ENCODE assay signal across 21 cellular contexts in the genomic region with DNA sequence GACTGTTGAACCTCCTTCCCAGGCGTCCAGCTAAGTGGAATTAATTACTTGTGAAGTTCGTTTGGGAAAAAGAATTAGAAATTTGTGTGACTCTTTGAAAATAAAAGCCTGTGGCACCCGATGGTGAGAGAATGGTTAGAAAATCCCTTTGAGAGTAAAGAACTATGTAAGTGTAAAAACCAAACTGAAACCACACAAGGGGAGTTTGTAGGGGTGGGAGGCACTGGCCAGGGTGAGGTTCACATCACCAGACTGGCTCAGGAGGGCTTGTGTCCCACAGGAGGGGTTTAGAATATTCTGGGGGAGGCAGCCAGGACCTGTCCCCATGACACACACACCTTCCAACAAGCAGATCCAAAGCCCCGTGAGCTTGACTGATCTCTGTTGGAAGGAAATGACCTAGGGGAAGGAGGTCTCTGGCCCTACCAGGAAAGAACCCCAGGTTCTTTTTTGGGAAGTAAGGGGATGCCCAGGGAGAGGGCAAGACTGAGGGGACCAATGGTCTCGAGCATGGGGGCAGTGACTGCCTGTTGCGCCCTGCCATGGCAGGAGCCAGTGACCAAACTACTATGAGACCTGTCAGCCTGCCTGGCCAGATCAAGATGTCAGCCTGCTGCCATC. TPM values are rescaled to one million over a fixed set of nuclear protein-coding genes. Genes with fewer than 3 reads are reported as not detected.
DNase-seq lines count a peak whose midpoint lies in the region; ATAC-seq and TF ChIP-seq lines count a peak whose summit lies in the region.
"Had no signal": no experiment of that assay in that cellular context is flagged by ENCODE, and none has a peak within 500 bp of the region (broad histone marks: within the 10 kb centered on the region; RNA-seq: fewer than 3 reads in every experiment).

No MANE protein-coding gene starts in this region.

- CTCF ChIA-PET in activated CD4-positive, alpha-beta memory T cell treated with anti-CD3 and anti-CD28 coated beads for 36 hours (lab: Charles Lee), result no interaction called here

- H3K9me3 Mint-ChIP-seq in activated T-cell treated with anti-CD3 and anti-CD28 coated beads, Interleukin-2, amount 50 U/mL, for 72 hours, result no peaks in the 10 kb centered on the region
- no peaks in the 10 kb centered on the region for H3K9me3 Mint-ChIP-seq in activated T-cell treated with anti-CD3 and anti-CD28 coated beads, Interleukin-2, amount 50 U/mL, for 4 hours
- no peaks in the 10 kb centered on the region for H3K9me3 Mint-ChIP-seq in activated CD4-positive, alpha-beta memory T cell treated with anti-CD3 and anti-CD28 coated beads for 36 hours
- H3K9me3 Mint-ChIP-seq in stimulated activated naive CD8-positive, alpha-beta T cell treated with anti-CD3 and anti-CD28 coated beads, Interleukin-15, amount 100 ng/mL, for 72 hours, result no peaks in the 10 kb centered on the region
- H3K9me3 Mint-ChIP-seq: WTC11 had no signal

- intact Hi-C loops in activated CD4-positive, alpha-beta memory T cell treated with anti-CD3 and anti-CD28 coated beads for 36 hours (cut with micrococcal nuclease), result loop anchor here (5.0 kb wide), 1 partner anchor 348 kb away; no protein-coding TSS in a partner anchor

- no peak overlapping the region for H2AFZ ChIP-seq in smooth muscle cell (ENCODE audit: low read depth)
- H2AFZ ChIP-seq: GM23248 had no signal

- peaks cover 0 to 6% of the 10 kb centered on the region in 2 donors for H3K36me3 Mint-ChIP-seq in activated T-cell treated with anti-CD3 and anti-CD28 coated beads, Interleukin-2, amount 50 U/mL, for 72 hours (ENCODE audit: insufficient read depth in 2 of 2)
- peaks cover 4% of the 10 kb centered on the region for H3K36me3 Mint-ChIP-seq in activated T-cell treated with anti-CD3 and anti-CD28 coated beads, Interleukin-2, amount 50 U/mL, for 4 hours (ENCODE audit: insufficient read depth)
- peaks cover 15% of the 10 kb centered on the region for H3K36me3 Mint-ChIP-seq in activated CD4-positive, alpha-beta memory T cell treated with anti-CD3 and anti-CD28 coated beads for 36 hours

- TF ChIP-seq CTCF in smooth muscle cell (IDR thresholded peaks at IDR 0.05; ENCODE audit: borderline replicate concordance, insufficient read depth, poor library complexity, severe bottlenecking), result no peak

- no peak overlapping the region for H3K27ac ChIP-seq in smooth muscle cell (ENCODE audit: low read depth)
- H3K27ac ChIP-seq: epithelial cell of prostate, GM23248, sigmoid colon had no signal

- peak in 1 of 2 donors; percentile 39 for DNase-seq in activated T-cell treated with anti-CD3 and anti-CD28 coated beads, Interleukin-2, amount 50 U/mL, for 72 hours
- DNase-seq in activated T-cell treated with anti-CD3 and anti-CD28 coated beads, Interleukin-2, amount 50 U/mL, for 4 hours, result no peak
- DNase-seq in activated CD4-positive, alpha-beta memory T cell treated with anti-CD3 and anti-CD28 coated beads for 36 hours, result peak; percentile 37
- DNase-seq in stimulated activated naive CD8-positive, alpha-beta T cell treated with anti-CD3 and anti-CD28 coated beads, Interleukin-15, amount 100 ng/mL, for 72 hours, result peak in 1 of 2 donors; percentile 49
- DNase-seq in NCI-H2227 treated with DMSO at 0.1 percent for 48 hours (lab: John Stamatoyannopoulos, UW) (no peak), OCI-M2 (lab: John Stamatoyannopoulos, UW; ENCODE audit: unreplicated experiment) (no peak), smooth muscle cell (lab: John Stamatoyannopoulos, UW; ENCODE audit: unreplicated experiment) (no peak)
- DNase-seq: amniotic stem cell; GDM1; GM23248; Karpas-422; NCI-H1694; NCI-H510A; nucleus accumbens; OCI-M1; sigmoid colon; stimulated activated naive CD4-positive, alpha-beta T cell had no signal

- no peaks in the 10 kb centered on the region for H3K27me3 ChIP-seq in smooth muscle cell (ENCODE audit: low read depth)

- POLR2A ChIA-PET in activated CD4-positive, alpha-beta memory T cell treated with anti-CD3 and anti-CD28 coated beads for 36 hours (lab: Charles Lee), result interaction anchor here (0.9 to 1.5 kb wide), 2 partner anchors 14 to 17 kb away, joined by 3 to 5 read pairs; no protein-coding TSS in a partner anchor

- no peaks in the 10 kb centered on the region for H3K79me2 ChIP-seq in smooth muscle cell (ENCODE audit: low read depth)

- WGBS in smooth muscle cell (ENCODE audit: low lambda C conversion rate), result 94% methylated on average over 6 of the region's 6 CpGs

- no peak overlapping the region for H3K4me2 ChIP-seq in smooth muscle cell

- no peaks in the 10 kb centered on the region for H4K20me1 ChIP-seq in smooth muscle cell (ENCODE audit: low read depth)

- no peak for ATAC-seq in activated T-cell treated with anti-CD3 and anti-CD28 coated beads, Interleukin-2, amount 50 U/mL, for 72 hours (replicated peaks in 1 of 2)
- no peak for ATAC-seq in activated T-cell treated with anti-CD3 and anti-CD28 coated beads, Interleukin-2, amount 50 U/mL, for 4 hours
- ATAC-seq in GM21723 (IDR thresholded peaks at IDR 0.05; ENCODE audit: unreplicated experiment), result peak; percentile 36
- peak; percentile 27 for ATAC-seq in stimulated activated naive CD8-positive, alpha-beta T cell treated with anti-CD3 and anti-CD28 coated beads, Interleukin-15, amount 100 ng/mL, for 72 hours
- ATAC-seq: WTC11 had no signal

- H3K4me1 Mint-ChIP-seq in activated T-cell treated with anti-CD3 and anti-CD28 coated beads, Interleukin-2, amount 50 U/mL, for 72 hours (ENCODE audit: low read depth), result peaks cover 62% of the 10 kb centered on the region
- H3K4me1 Mint-ChIP-seq in activated T-cell treated with anti-CD3 and anti-CD28 coated beads, Interleukin-2, amount 50 U/mL, for 4 hours (ENCODE audit: low read depth), result peaks cover 28% of the 10 kb centered on the region
- H3K4me1 Mint-ChIP-seq in activated CD4-positive, alpha-beta memory T cell treated with anti-CD3 and anti-CD28 coated beads for 36 hours (ENCODE audit: low read depth), result peaks cover 32% of the 10 kb centered on the region
- H3K4me1 Mint-ChIP-seq in stimulated activated naive CD8-positive, alpha-beta T cell treated with anti-CD3 and anti-CD28 coated beads, Interleukin-15, amount 100 ng/mL, for 72 hours, result peaks cover 70% of the 10 kb centered on the region

- H3K4me3 ChIP-seq in smooth muscle cell, result no peak overlapping the region
- H3K4me3 ChIP-seq: GM23248, sigmoid colon had no signal

- no peak overlapping the region for H3K9ac ChIP-seq in smooth muscle cell (ENCODE audit: low read depth)
- H3K9ac ChIP-seq: GM23248 had no signal

- peak overlapping the region; percentile 15 to 43 for H3K4me3 Mint-ChIP-seq in activated T-cell treated with anti-CD3 and anti-CD28 coated beads, Interleukin-2, amount 50 U/mL, for 72 hours
- H3K4me3 Mint-ChIP-seq in activated T-cell treated with anti-CD3 and anti-CD28 coated beads, Interleukin-2, amount 50 U/mL, for 4 hours, result no peak overlapping the region
- no peak overlapping the region for H3K4me3 Mint-ChIP-seq in activated CD4-positive, alpha-beta memory T cell treated with anti-CD3 and anti-CD28 coated beads for 36 hours
- peak overlapping the region; percentile 7 to 51 for H3K4me3 Mint-ChIP-seq in stimulated activated naive CD8-positive, alpha-beta T cell treated with anti-CD3 and anti-CD28 coated beads, Interleukin-15, amount 100 ng/mL, for 72 hours
- H3K4me3 Mint-ChIP-seq: WTC11 had no signal

- H3K36me3 ChIP-seq in smooth muscle cell (ENCODE audit: low read depth), result no peaks in the 10 kb centered on the region
- H3K36me3 ChIP-seq: sigmoid colon had no signal

- no peaks in the 10 kb centered on the region for H3K27me3 Mint-ChIP-seq in activated T-cell treated with anti-CD3 and anti-CD28 coated beads, Interleukin-2, amount 50 U/mL, for 72 hours (ENCODE audit: low read depth)
- no peaks in the 10 kb centered on the region for H3K27me3 Mint-ChIP-seq in activated T-cell treated with anti-CD3 and anti-CD28 coated beads, Interleukin-2, amount 50 U/mL, for 4 hours (ENCODE audit: low read depth)
- no peaks in the 10 kb centered on the region for H3K27me3 Mint-ChIP-seq in activated CD4-positive, alpha-beta memory T cell treated with anti-CD3 and anti-CD28 coated beads for 36 hours
- no peaks in the 10 kb centered on the region for H3K27me3 Mint-ChIP-seq in stimulated activated naive CD8-positive, alpha-beta T cell treated with anti-CD3 and anti-CD28 coated beads, Interleukin-15, amount 100 ng/mL, for 72 hours

- no peaks in the 10 kb centered on the region for H3K9me3 ChIP-seq in smooth muscle cell (replicated peaks; ENCODE audit: low read depth)
- H3K9me3 ChIP-seq: sigmoid colon had no signal

- H3F3A ChIP-seq in smooth muscle cell (ENCODE audit: low read depth), result peaks cover 4% of the 10 kb centered on the region

- peaks cover 6% of the 10 kb centered on the region for H3K4me1 ChIP-seq in smooth muscle cell (ENCODE audit: low read depth)

- H3K27ac Mint-ChIP-seq in activated T-cell treated with anti-CD3 and anti-CD28 coated beads, Interleukin-2, amount 50 U/mL, for 72 hours, result peak overlapping the region; percentile 10
- H3K27ac Mint-ChIP-seq in activated CD4-positive, alpha-beta memory T cell treated with anti-CD3 and anti-CD28 coated beads for 36 hours, result peak overlapping the region; percentile 50
- peak overlapping the region; percentile 21 to 26 for H3K27ac Mint-ChIP-seq in stimulated activated naive CD8-positive, alpha-beta T cell treated with anti-CD3 and anti-CD28 coated beads, Interleukin-15, amount 100 ng/mL, for 72 hours
- H3K27ac Mint-ChIP-seq: WTC11 had no signal

RNA-seq across cellular contexts. Expression of a gene that starts 4.3 kb away (rescaled TPM):
- total RNA-seq in activated T-cell treated with anti-CD3 and anti-CD28 coated beads, Interleukin-2, amount 50 U/mL, for 72 hours, result 1 to 10 TPM; 3.3 to 3.5 TPM
- total RNA-seq in activated T-cell treated with anti-CD3 and anti-CD28 coated beads, Interleukin-2, amount 50 U/mL, for 4 hours, result 1 to 10 TPM; 2.4 to 3.6 (median 2.6) TPM
- 1 to 10 TPM; 3.7 to 5.2 TPM for total RNA-seq in activated CD4-positive, alpha-beta memory T cell treated with anti-CD3 and anti-CD28 coated beads for 36 hours
- total RNA-seq in smooth muscle cell, result 2.0 and 4.0 TPM in 2 replicates
- polyA plus RNA-seq in smooth muscle cell, result 2.2 and 2.6 TPM in 2 replicates

RNA-seq across cellular contexts. Expression of a gene that starts 4.7 kb away (rescaled TPM):
- total RNA-seq in activated T-cell treated with anti-CD3 and anti-CD28 coated beads, Interleukin-2, amount 50 U/mL, for 72 hours, result 1 to 10 TPM; 3.1 to 4.6 TPM
- total RNA-seq in activated T-cell treated with anti-CD3 and anti-CD28 coated beads, Interleukin-2, amount 50 U/mL, for 4 hours, result 1 to 10 TPM; 2.2 to 4.8 (median 4.1) TPM
- 1 to 10 TPM; 3.8 to 3.9 TPM for total RNA-seq in activated CD4-positive, alpha-beta memory T cell treated with anti-CD3 and anti-CD28 coated beads for 36 hours
- 0.90 and 1.2 TPM in 2 replicates for total RNA-seq in smooth muscle cell
- polyA plus RNA-seq in smooth muscle cell, result 3.8 and 5.7 TPM in 2 replicates

RNA-seq across cellular contexts. Expression of a gene that starts 9.9 kb away (rescaled TPM):
- 10 to 100 TPM; 19.7 to 27.3 TPM for total RNA-seq in activated T-cell treated with anti-CD3 and anti-CD28 coated beads, Interleukin-2, amount 50 U/mL, for 72 hours
- total RNA-seq in activated T-cell treated with anti-CD3 and anti-CD28 coated beads, Interleukin-2, amount 50 U/mL, for 4 hours, result 1 to 10 TPM; 1.8 to 5.0 (median 2.5) TPM
- total RNA-seq in activated CD4-positive, alpha-beta memory T cell treated with anti-CD3 and anti-CD28 coated beads for 36 hours, result 10 to 100 TPM; 24.0 to 26.3 TPM
- not detected in 2 replicates for total RNA-seq in smooth muscle cell
- polyA plus RNA-seq in smooth muscle cell, result 0.19 TPM in 1 of 2 replicates, not detected in the other
- total RNA-seq: GM23248 had no signal
- polyA plus RNA-seq: GM23248 had no signal

RNA-seq across cellular contexts. Expression of a gene that starts 16.5 kb away (rescaled TPM):
- total RNA-seq in activated T-cell treated with anti-CD3 and anti-CD28 coated beads, Interleukin-2, amount 50 U/mL, for 72 hours, result 1 to 10 TPM; 1.9 to 2.8 TPM
- not detected for total RNA-seq in activated T-cell treated with anti-CD3 and anti-CD28 coated beads, Interleukin-2, amount 50 U/mL, for 4 hours
- 1 to 10 TPM; 1.0 to 1.4 TPM for total RNA-seq in activated CD4-positive, alpha-beta memory T cell treated with anti-CD3 and anti-CD28 coated beads for 36 hours
- not detected in 2 replicates for total RNA-seq in smooth muscle cell
- 0.22 and 0.35 TPM in 2 replicates for polyA plus RNA-seq in smooth muscle cell
- total RNA-seq: GM23248, mesenteric fat pad, sigmoid colon, WTC11 had no signal

RNA-seq across cellular contexts. Expression of a gene that starts 39.7 kb away (rescaled TPM):
- 10 to 100 TPM; 46.1 to 73.7 TPM for total RNA-seq in activated T-cell treated with anti-CD3 and anti-CD28 coated beads, Interleukin-2, amount 50 U/mL, for 72 hours
- 10 to 100 TPM; 22.7 to 32.8 (median 26.2) TPM for total RNA-seq in activated T-cell treated with anti-CD3 and anti-CD28 coated beads, Interleukin-2, amount 50 U/mL, for 4 hours
- total RNA-seq in activated CD4-positive, alpha-beta memory T cell treated with anti-CD3 and anti-CD28 coated beads for 36 hours, result 10 to 100 TPM; 54.1 to 56.0 TPM
- total RNA-seq in smooth muscle cell, result 6.3 and 16.9 TPM in 2 replicates
- 9.6 and 15.4 TPM in 2 replicates for polyA plus RNA-seq in smooth muscle cell

Comparison
In these comparisons a context has a peak if more than half of its experiments do, and no peak if none do; other contexts are left out.
1. H3K4me3 Mint-ChIP-seq: peak in activated T-cell treated with anti-CD3 and anti-CD28 coated beads, Interleukin-2, amount 50 U/mL, for 72 hours (2 of 2) and stimulated activated naive CD8-positive, alpha-beta T cell treated with anti-CD3 and anti-CD28 coated beads, Interleukin-15, amount 100 ng/mL, for 72 hours (2 of 2); none in activated T-cell treated with anti-CD3 and anti-CD28 coated beads, Interleukin-2, amount 50 U/mL, for 4 hours (single experiment) and activated CD4-positive, alpha-beta memory T cell treated with anti-CD3 and anti-CD28 coated beads for 36 hours (single experiment).
2. ATAC-seq: peak in GM21723 (single experiment) and stimulated activated naive CD8-positive, alpha-beta T cell treated with anti-CD3 and anti-CD28 coated beads, Interleukin-15, amount 100 ng/mL, for 72 hours (single experiment); none in activated T-cell treated with anti-CD3 and anti-CD28 coated beads, Interleukin-2, amount 50 U/mL, for 72 hours (0 of 2) and activated T-cell treated with anti-CD3 and anti-CD28 coated beads, Interleukin-2, amount 50 U/mL, for 4 hours (0 of 2).
3. Peak in every context shown above with its lines, with median percentiles within 50 percentile points of each other: H3K27ac Mint-ChIP-seq.